1 cellular context compared by ENCODE assay signal in genomic region chr2:200963129-200963917, GRCh38.
TF ChIP-seq lines count a peak whose summit lies in the region.

TSS of gene ORC2 (minus strand) at chr2:200963660. CDS start at chr2:200958123, 5,537 bp downstream.

TF ChIP-seq in WTC11, 78 proteins besides CTCF, POLR2A, EP300 and RAD21 (continued from another document):
- TF ChIP-seq, protein P1, sequence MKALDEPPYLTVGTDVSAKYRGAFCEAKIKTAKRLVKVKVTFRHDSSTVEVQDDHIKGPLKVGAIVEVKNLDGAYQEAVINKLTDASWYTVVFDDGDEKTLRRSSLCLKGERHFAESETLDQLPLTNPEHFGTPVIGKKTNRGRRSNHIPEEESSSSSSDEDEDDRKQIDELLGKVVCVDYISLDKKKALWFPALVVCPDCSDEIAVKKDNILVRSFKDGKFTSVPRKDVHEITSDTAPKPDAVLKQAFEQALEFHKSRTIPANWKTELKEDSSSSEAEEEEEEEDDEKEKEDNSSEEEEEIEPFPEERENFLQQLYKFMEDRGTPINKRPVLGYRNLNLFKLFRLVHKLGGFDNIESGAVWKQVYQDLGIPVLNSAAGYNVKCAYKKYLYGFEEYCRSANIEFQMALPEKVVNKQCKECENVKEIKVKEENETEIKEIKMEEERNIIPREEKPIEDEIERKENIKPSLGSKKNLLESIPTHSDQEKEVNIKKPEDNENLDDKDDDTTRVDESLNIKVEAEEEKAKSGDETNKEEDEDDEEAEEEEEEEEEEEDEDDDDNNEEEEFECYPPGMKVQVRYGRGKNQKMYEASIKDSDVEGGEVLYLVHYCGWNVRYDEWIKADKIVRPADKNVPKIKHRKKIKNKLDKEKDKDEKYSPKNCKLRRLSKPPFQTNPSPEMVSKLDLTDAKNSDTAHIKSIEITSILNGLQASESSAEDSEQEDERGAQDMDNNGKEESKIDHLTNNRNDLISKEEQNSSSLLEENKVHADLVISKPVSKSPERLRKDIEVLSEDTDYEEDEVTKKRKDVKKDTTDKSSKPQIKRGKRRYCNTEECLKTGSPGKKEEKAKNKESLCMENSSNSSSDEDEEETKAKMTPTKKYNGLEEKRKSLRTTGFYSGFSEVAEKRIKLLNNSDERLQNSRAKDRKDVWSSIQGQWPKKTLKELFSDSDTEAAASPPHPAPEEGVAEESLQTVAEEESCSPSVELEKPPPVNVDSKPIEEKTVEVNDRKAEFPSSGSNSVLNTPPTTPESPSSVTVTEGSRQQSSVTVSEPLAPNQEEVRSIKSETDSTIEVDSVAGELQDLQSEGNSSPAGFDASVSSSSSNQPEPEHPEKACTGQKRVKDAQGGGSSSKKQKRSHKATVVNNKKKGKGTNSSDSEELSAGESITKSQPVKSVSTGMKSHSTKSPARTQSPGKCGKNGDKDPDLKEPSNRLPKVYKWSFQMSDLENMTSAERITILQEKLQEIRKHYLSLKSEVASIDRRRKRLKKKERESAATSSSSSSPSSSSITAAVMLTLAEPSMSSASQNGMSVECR (CRISPR knock-in tag; IDR thresholded peaks at IDR 0.05; ENCODE audit: borderline replicate concordance) = peak; percentile 97
- no peak for TF ChIP-seq ZNF425 (CRISPR knock-in tag; conservative IDR thresholded peaks at IDR 0.05)
- TF ChIP-seq HMGA2 (CRISPR knock-in tag; IDR thresholded peaks at IDR 0.05) = no peak
- peak; percentile 99 for TF ChIP-seq HMGXB4 (CRISPR knock-in tag; IDR thresholded peaks at IDR 0.05)
- no peak for TF ChIP-seq ZNF263 (CRISPR knock-in tag; IDR thresholded peaks at IDR 0.05; ENCODE audit: low read depth)
- TF ChIP-seq PREB (CRISPR knock-in tag; IDR thresholded peaks at IDR 0.05; ENCODE audit: borderline replicate concordance) = 0 out of 2 replicates have a peak, but pooled peaks have one; percentile 54
- 0 out of 2 replicates have a peak, but pooled peaks have one; percentile 61 for TF ChIP-seq CBFB (CRISPR knock-in tag; IDR thresholded peaks at IDR 0.05; ENCODE audit: low read depth)
- TF ChIP-seq E2F1 (CRISPR knock-in tag; IDR thresholded peaks at IDR 0.05) = no peak
- TF ChIP-seq, protein P2, sequence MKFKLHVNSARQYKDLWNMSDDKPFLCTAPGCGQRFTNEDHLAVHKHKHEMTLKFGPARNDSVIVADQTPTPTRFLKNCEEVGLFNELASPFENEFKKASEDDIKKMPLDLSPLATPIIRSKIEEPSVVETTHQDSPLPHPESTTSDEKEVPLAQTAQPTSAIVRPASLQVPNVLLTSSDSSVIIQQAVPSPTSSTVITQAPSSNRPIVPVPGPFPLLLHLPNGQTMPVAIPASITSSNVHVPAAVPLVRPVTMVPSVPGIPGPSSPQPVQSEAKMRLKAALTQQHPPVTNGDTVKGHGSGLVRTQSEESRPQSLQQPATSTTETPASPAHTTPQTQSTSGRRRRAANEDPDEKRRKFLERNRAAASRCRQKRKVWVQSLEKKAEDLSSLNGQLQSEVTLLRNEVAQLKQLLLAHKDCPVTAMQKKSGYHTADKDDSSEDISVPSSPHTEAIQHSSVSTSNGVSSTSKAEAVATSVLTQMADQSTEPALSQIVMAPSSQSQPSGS (CRISPR knock-in tag; IDR thresholded peaks at IDR 0.05; ENCODE audit: borderline replicate concordance, low read depth) = no peak
- TF ChIP-seq RORB (CRISPR knock-in tag; IDR thresholded peaks at IDR 0.05) = no peak
- TF ChIP-seq FOXJ3 (CRISPR knock-in tag; IDR thresholded peaks at IDR 0.05; ENCODE audit: borderline replicate concordance) = no peak
- TF ChIP-seq, protein P3, sequence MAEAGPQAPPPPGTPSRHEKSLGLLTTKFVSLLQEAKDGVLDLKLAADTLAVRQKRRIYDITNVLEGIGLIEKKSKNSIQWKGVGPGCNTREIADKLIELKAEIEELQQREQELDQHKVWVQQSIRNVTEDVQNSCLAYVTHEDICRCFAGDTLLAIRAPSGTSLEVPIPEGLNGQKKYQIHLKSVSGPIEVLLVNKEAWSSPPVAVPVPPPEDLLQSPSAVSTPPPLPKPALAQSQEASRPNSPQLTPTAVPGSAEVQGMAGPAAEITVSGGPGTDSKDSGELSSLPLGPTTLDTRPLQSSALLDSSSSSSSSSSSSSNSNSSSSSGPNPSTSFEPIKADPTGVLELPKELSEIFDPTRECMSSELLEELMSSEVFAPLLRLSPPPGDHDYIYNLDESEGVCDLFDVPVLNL (CRISPR knock-in tag; IDR thresholded peaks at IDR 0.05; ENCODE audit: borderline replicate concordance, low read depth) = peak; percentile 56; the same call in 1 of the 2 replicates
- 0 out of 2 replicates have a peak, but pooled peaks have one; percentile 35 for TF ChIP-seq USF1 (CRISPR knock-in tag; IDR thresholded peaks at IDR 0.05)
- no peak for TF ChIP-seq NR1H2 (CRISPR knock-in tag; IDR thresholded peaks at IDR 0.05)
- TF ChIP-seq TCF7 (CRISPR knock-in tag; IDR thresholded peaks at IDR 0.05; ENCODE audit: low read depth) = no peak
- TF ChIP-seq PRRX2 (CRISPR knock-in tag; IDR thresholded peaks at IDR 0.05) = 0 out of 2 replicates have a peak, but pooled peaks have one; percentile 60
- no peak for TF ChIP-seq IRF2 (CRISPR knock-in tag; IDR thresholded peaks at IDR 0.05; ENCODE audit: borderline replicate concordance, low read depth)
- TF ChIP-seq, protein P4, sequence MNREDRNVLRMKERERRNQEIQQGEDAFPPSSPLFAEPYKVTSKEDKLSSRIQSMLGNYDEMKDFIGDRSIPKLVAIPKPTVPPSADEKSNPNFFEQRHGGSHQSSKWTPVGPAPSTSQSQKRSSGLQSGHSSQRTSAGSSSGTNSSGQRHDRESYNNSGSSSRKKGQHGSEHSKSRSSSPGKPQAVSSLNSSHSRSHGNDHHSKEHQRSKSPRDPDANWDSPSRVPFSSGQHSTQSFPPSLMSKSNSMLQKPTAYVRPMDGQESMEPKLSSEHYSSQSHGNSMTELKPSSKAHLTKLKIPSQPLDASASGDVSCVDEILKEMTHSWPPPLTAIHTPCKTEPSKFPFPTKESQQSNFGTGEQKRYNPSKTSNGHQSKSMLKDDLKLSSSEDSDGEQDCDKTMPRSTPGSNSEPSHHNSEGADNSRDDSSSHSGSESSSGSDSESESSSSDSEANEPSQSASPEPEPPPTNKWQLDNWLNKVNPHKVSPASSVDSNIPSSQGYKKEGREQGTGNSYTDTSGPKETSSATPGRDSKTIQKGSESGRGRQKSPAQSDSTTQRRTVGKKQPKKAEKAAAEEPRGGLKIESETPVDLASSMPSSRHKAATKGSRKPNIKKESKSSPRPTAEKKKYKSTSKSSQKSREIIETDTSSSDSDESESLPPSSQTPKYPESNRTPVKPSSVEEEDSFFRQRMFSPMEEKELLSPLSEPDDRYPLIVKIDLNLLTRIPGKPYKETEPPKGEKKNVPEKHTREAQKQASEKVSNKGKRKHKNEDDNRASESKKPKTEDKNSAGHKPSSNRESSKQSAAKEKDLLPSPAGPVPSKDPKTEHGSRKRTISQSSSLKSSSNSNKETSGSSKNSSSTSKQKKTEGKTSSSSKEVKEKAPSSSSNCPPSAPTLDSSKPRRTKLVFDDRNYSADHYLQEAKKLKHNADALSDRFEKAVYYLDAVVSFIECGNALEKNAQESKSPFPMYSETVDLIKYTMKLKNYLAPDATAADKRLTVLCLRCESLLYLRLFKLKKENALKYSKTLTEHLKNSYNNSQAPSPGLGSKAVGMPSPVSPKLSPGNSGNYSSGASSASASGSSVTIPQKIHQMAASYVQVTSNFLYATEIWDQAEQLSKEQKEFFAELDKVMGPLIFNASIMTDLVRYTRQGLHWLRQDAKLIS (CRISPR knock-in tag; IDR thresholded peaks at IDR 0.05; ENCODE audit: borderline replicate concordance) = peak; percentile 70; the same call in 1 of the 2 replicates
- TF ChIP-seq ERG (CRISPR knock-in tag; IDR thresholded peaks at IDR 0.05) = no peak
- TF ChIP-seq ESRRA (CRISPR knock-in tag; IDR thresholded peaks at IDR 0.05; ENCODE audit: borderline replicate concordance) = no peak; the same call in 1 of the 2 replicates
- TF ChIP-seq ZBTB43 (CRISPR knock-in tag; IDR thresholded peaks at IDR 0.05) = no peak; the same call in none of the 2 replicates
